Comparison of ENCODE assay signal across 8 cellular contexts in the genomic region with DNA sequence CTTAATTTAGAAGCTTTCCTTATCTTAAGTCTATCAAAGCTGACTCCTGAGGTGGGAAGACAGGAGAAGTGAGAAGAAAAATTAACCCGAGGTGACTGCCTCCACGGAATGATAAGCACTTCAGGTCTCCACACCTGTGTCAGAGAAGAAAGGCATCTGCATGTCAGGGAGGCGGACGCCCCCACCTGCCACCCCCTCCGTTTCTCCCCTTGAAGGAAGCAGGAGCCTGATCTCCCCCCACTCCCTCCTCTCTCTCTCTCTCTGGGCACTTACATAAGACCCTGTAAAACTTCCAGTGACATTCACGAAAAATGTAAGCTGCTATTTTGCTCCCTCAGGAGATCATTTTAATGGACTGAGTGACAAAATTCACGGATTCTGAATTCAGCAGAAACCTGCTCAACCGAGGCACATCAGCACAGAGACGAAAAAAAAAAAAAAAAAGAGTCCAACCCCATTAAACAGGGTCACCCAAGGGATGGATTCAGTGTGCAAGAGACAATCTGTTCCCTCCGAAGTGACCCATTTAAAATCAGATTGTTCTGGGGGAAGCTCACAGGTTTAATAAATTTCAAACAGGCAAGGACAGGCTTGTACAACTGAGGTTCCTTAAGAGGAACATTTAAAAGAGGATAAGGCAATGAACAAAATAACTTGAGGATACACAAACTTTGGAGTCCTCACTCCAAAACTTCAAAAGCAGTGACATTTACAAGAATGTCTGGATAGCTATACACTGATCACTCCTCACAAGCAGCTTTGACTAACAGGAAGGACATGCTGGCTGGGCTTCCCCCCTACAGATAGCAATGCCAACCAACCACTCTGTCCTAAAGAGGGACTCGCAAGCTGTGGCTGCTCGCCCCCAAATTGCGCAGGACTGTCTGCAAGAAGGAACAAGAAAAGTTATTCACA. TPM values are rescaled to one million over a fixed set of nuclear protein-coding genes. Genes with fewer than 3 reads are reported as not detected.
DNase-seq lines count a peak whose midpoint lies in the region; ATAC-seq and TF ChIP-seq lines count a peak whose summit lies in the region.

No MANE protein-coding gene starts in this region.

- peak overlapping the region; percentile 74 for H3K4me3 Mint-ChIP-seq in mesothelial cell of epicardium

- H3K36me3 Mint-ChIP-seq in mesothelial cell of epicardium: no peaks in the 10 kb centered on the region

- H3K27me3 Mint-ChIP-seq in mesothelial cell of epicardium (ENCODE audit: low read depth): peaks cover 24% of the 10 kb centered on the region

- H3K9me3 Mint-ChIP-seq in mesothelial cell of epicardium: no peaks in the 10 kb centered on the region

- DNase-seq in AG20443 (ENCODE audit: low spot score): peak; percentile 16
- DNase-seq in choroid plexus epithelial cell (ENCODE audit: low read depth): peak; percentile 18
- no peak for DNase-seq in mesothelial cell of epicardium (ENCODE audit: low spot score in 2 of 2, unreplicated experiment in 2 of 2)
- DNase-seq in activated CD4-positive, CD25-positive, alpha-beta regulatory T cell treated with anti-CD3 and anti-CD28 coated beads, Interleukin-2, amount 50 U/mL, for 72 hours: no peak
- no peak for DNase-seq in NCI-H1105 treated with DMSO at 0.1 percent for 48 hours (lab: John Stamatoyannopoulos, UW)
- DNase-seq in stimulated activated CD4-positive, alpha-beta T cell treated with anti-CD3 and anti-CD28 coated beads, Interleukin-1b, Interleukin-23, amount 100 ng/mL, for 48 hours: no peak

- peak; percentile 1 for ATAC-seq in HG02678 (IDR thresholded peaks at IDR 0.05; ENCODE audit: unreplicated experiment)
- ATAC-seq in GM21528 (IDR thresholded peaks at IDR 0.05; ENCODE audit: low FRiP score, unreplicated experiment): no peak

- TF ChIP-seq CTCF in choroid plexus epithelial cell (conservative IDR thresholded peaks at IDR 0.05; ENCODE audit: low read depth, low read length): no peak
- TF ChIP-seq CTCF in mesothelial cell of epicardium (IDR thresholded peaks at IDR 0.05; ENCODE audit: unreplicated experiment): no peak

- H3K4me1 Mint-ChIP-seq in mesothelial cell of epicardium: peaks cover 37% of the 10 kb centered on the region

- peak overlapping the region; percentile 70 for H3K27ac Mint-ChIP-seq in mesothelial cell of epicardium

- H3K4me3 ChIP-seq in choroid plexus epithelial cell (ENCODE audit: low read depth, low read length): peak overlapping the region; percentile 64

RNA-seq across cellular contexts. Expression of a gene that starts 1.3 kb away (rescaled TPM):
- total RNA-seq in mesothelial cell of epicardium: 29.8 to 35.7 TPM (median 32.3 TPM) in 3 replicates

Comparison
In these comparisons a context has a peak if more than half of its experiments do, and no peak if none do; other contexts are left out.
1. DNase-seq: peak in AG20443 (single experiment) and choroid plexus epithelial cell (single experiment); none in mesothelial cell of epicardium (0 of 2), activated CD4-positive, CD25-positive, alpha-beta regulatory T cell treated with anti-CD3 and anti-CD28 coated beads, Interleukin-2, amount 50 U/mL, for 72 hours (single experiment), NCI-H1105 treated with DMSO at 0.1 percent for 48 hours (single experiment) and stimulated activated CD4-positive, alpha-beta T cell treated with anti-CD3 and anti-CD28 coated beads, Interleukin-1b, Interleukin-23, amount 100 ng/mL, for 48 hours (single experiment).